ENCODE assay signal across 10 cellular contexts in the genomic region with DNA sequence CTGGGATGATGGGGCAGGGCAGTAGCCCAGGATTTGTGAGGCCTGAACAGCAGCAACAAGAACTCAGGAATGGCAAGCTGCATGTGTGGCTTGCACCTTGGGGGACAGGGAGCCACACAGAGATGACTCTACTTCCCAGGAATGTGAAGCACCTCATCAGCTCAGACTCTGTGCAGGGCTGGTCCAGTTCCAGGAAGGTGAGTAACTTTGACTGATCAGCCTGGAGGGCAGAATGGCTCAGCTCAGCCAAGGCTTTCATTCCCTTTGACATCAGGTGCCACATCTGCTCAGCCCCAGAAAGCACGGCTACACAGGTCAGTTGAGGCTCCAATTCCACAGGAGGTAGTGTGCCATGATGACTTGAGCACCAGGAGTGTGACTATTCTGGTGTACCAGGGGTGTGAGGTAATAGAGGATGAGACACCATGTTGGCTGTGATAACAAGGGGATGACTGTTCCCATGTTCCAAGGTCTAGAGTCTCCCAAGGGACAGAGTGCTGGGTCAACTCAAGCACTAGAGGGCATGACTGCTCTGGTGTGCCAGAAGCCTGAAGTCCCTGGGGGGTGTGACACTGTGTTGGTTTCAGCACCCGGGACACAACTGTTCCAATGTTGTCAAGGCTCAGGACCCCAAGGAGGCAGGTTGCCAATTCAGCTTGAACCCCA.
DNase-seq lines count a peak whose midpoint lies in the region; FAIRE-seq and TF ChIP-seq lines count a peak whose summit lies in the region.
"Had no signal": no experiment of that assay in that cellular context is flagged by ENCODE, and none has a peak within 500 bp of the region (broad histone marks: within the 10 kb centered on the region; RNA-seq: fewer than 3 reads in every experiment).

No MANE protein-coding gene starts in this region.

- DNase-seq in H54 (ENCODE audit: insufficient read length, low spot score) (peak; percentile 69), RCC 7860 (ENCODE audit: low spot score) (peak; percentile 98), epithelial cell of prostate (ENCODE audit: low read depth, low spot score) (peak; percentile 96), renal cortical epithelial cell (ENCODE audit: low read depth) (peak; percentile 98), RKO (ENCODE audit: low spot score) (no peak), GOT3 (lab: John Stamatoyannopoulos, UW) (no peak), GM20000 (ENCODE audit: low spot score) (no peak), Kasumi-1 (lab: John Stamatoyannopoulos, UW) (no peak)
- DNase-seq: activated T-cell treated with anti-CD3 and anti-CD28 coated beads, Interleukin-2, amount 50 U/mL, for 1 hour; NCI-H1417 treated with DMSO at 0.1 percent for 48 hours had no signal

- TF ChIP-seq POLR2A in H54 (IDR thresholded peaks at IDR 0.05; ENCODE audit: low read depth, low read length), result no peak

- FAIRE-seq in H54 (lab: Jason Lieb, UNC), result peak; percentile 99
- peak; percentile 94 for FAIRE-seq in RCC 7860 (lab: Jason Lieb, UNC)

- TF ChIP-seq CTCF in GM20000 (IDR thresholded peaks at IDR 0.05; ENCODE audit: extremely low read depth, missing control alignments), result no peak

- H3K27ac ChIP-seq in epithelial cell of prostate, result peak overlapping the region; percentile 52

Comparison
In these comparisons a context has a peak if more than half of its experiments do, and no peak if none do; other contexts are left out.
1. DNase-seq: peak in H54 (single experiment), RCC 7860 (single experiment), epithelial cell of prostate (single experiment) and renal cortical epithelial cell (single experiment); none in RKO (single experiment), GOT3 (single experiment), GM20000 (single experiment) and Kasumi-1 (0 of 2).